24 cellular contexts compared by ENCODE assay signal in genomic region chr3:35322070-35322469, GRCh38.
DNase-seq lines count a peak whose midpoint lies in the region; ATAC-seq and TF ChIP-seq lines count a peak whose summit lies in the region.
"Had no signal": no experiment of that assay in that cellular context is flagged by ENCODE, and none has a peak within 500 bp of the region (broad histone marks: within the 10 kb centered on the region; RNA-seq: fewer than 3 reads in every experiment).

No MANE protein-coding gene starts in this region.

- H3K27me3 ChIP-seq in PC-3 (ENCODE audit: low read length) (no peaks in the 10 kb centered on the region), BE2C (no peaks in the 10 kb centered on the region), upper lobe of right lung (no peaks in the 10 kb centered on the region)
- H3K27me3 ChIP-seq: body of pancreas, gastrocnemius medialis, vagina had no signal

- H3K4me2 ChIP-seq in PC-3 (ENCODE audit: low read length): no peak overlapping the region

- POLR2A ChIA-PET in PC-3 (lab: Charles Lee; ENCODE audit: unreplicated experiment): no interaction called here
- POLR2A ChIA-PET in activated CD4-positive, alpha-beta T cell treated with anti-CD3 and anti-CD28 coated beads for 36 hours (lab: Charles Lee): no interaction called here

- ATAC-seq in PC-3 (peak; percentile 53; the same call in 1 of the 2 replicates), GM21360 (IDR thresholded peaks at IDR 0.05; ENCODE audit: unreplicated experiment) (no peak), upper lobe of right lung (no peak)
- no peak for ATAC-seq in activated CD4-positive, alpha-beta T cell treated with anti-CD3 and anti-CD28 coated beads for 36 hours
- ATAC-seq: activated CD8-positive, alpha-beta T cell treated with anti-CD3 and anti-CD28 coated beads, Interleukin-2, amount 10 ng/mL, durations not matched to agents 7 days and 5 days; body of pancreas; gastrocnemius medialis; T-helper 17 cell had no signal

- TF ChIP-seq CTCF in PC-3 (conservative IDR thresholded peaks at IDR 0.05; ENCODE audit: low read depth, low read length): no peak
- TF ChIP-seq CTCF in cardiac fibroblast (IDR thresholded peaks at IDR 0.05; ENCODE audit: low read depth, low read length): no peak
- no peak for TF ChIP-seq CTCF in BE2C (IDR thresholded peaks at IDR 0.05; ENCODE audit: low read depth, low read length)
- TF ChIP-seq CTCF in upper lobe of right lung (IDR thresholded peaks at IDR 0.05): no peak

- H3K9me3 Mint-ChIP-seq in activated CD4-positive, alpha-beta T cell treated with anti-CD3 and anti-CD28 coated beads for 36 hours (ENCODE audit: low read depth): peaks cover 12% of the 10 kb centered on the region
- H3K9me3 Mint-ChIP-seq: activated B cell treated with CpG ODN at 0.5 μM for 24 hours; activated naive CD4-positive, alpha-beta T cell treated with anti-CD3 and anti-CD28 coated beads, Interleukin-2, amount 50 U/mL, for 24 hours had no signal

- no peak overlapping the region for H3K4me3 Mint-ChIP-seq in activated CD4-positive, alpha-beta T cell treated with anti-CD3 and anti-CD28 coated beads for 36 hours
- H3K4me3 Mint-ChIP-seq: activated B cell treated with CpG ODN at 0.5 μM for 24 hours; activated CD8-positive, alpha-beta T cell treated with anti-CD3 and anti-CD28 coated beads, Interleukin-2, amount 10 ng/mL, durations not matched to agents 7 days and 5 days; activated naive CD4-positive, alpha-beta T cell treated with anti-CD3 and anti-CD28 coated beads, Interleukin-2, amount 50 U/mL, for 24 hours; CD4-positive, alpha-beta T cell; HFFc6; neural crest cell; T-helper 17 cell had no signal

- H3K27me3 Mint-ChIP-seq in activated CD4-positive, alpha-beta T cell treated with anti-CD3 and anti-CD28 coated beads for 36 hours: peaks cover 2% of the 10 kb centered on the region
- H3K27me3 Mint-ChIP-seq: activated B cell treated with CpG ODN at 0.5 μM for 24 hours; activated naive CD4-positive, alpha-beta T cell treated with anti-CD3 and anti-CD28 coated beads, Interleukin-2, amount 50 U/mL, for 24 hours; CD4-positive, alpha-beta T cell; T-helper 17 cell had no signal

- CTCF ChIA-PET in PC-3 (lab: Charles Lee): no interaction called here
- CTCF ChIA-PET in activated CD4-positive, alpha-beta T cell treated with anti-CD3 and anti-CD28 coated beads for 36 hours (lab: Charles Lee): no interaction called here

- in situ Hi-C loops in Caki2 (cut with HindIII; ENCODE audit: low pct_unique_long_range_greater_than_20kb, low sequenced_read_pairs): no loop called here

- H3K9me2 ChIP-seq in PC-3 (replicated peaks; ENCODE audit: low read length): no peaks in the 10 kb centered on the region

- H3K9me3 ChIP-seq in PC-3 (ENCODE audit: low read length) (peaks cover 15% of the 10 kb centered on the region; the same call in 1 of the 2 replicates), BE2C (no peaks in the 10 kb centered on the region), upper lobe of right lung (no peaks in the 10 kb centered on the region)
- H3K9me3 ChIP-seq: body of pancreas, gastrocnemius medialis, vagina had no signal

- intact Hi-C loops in PC-3 (cut with micrococcal nuclease): no loop called here
- intact Hi-C loops in activated CD4-positive, alpha-beta T cell treated with anti-CD3 and anti-CD28 coated beads for 36 hours (cut with DNase I, micrococcal nuclease): no loop called here
- intact Hi-C loops in upper lobe of right lung (cut with DNase I): no loop called here

- no peak overlapping the region for H2AFZ ChIP-seq in PC-3 (ENCODE audit: low read length)

- no peaks in the 10 kb centered on the region for H3F3A ChIP-seq in PC-3 (ENCODE audit: low read length, unreplicated experiment)

- H3K36me3 Mint-ChIP-seq in activated CD4-positive, alpha-beta T cell treated with anti-CD3 and anti-CD28 coated beads for 36 hours (ENCODE audit: low read depth): no peaks in the 10 kb centered on the region
- H3K36me3 Mint-ChIP-seq: activated naive CD4-positive, alpha-beta T cell treated with anti-CD3 and anti-CD28 coated beads, Interleukin-2, amount 50 U/mL, for 24 hours had no signal

- H3K79me2 ChIP-seq in PC-3 (ENCODE audit: low read length): no peaks in the 10 kb centered on the region

- no TSS peak for BruUV-seq in PC-3 (replicated peaks; lab: Mats Ljungman, UMichigan)

- no peak overlapping the region for H3K27ac Mint-ChIP-seq in activated CD4-positive, alpha-beta T cell treated with anti-CD3 and anti-CD28 coated beads for 36 hours
- H3K27ac Mint-ChIP-seq: activated B cell treated with CpG ODN at 0.5 μM for 24 hours; activated CD8-positive, alpha-beta T cell treated with anti-CD3 and anti-CD28 coated beads, Interleukin-2, amount 10 ng/mL, durations not matched to agents 7 days and 5 days; activated naive CD4-positive, alpha-beta T cell treated with anti-CD3 and anti-CD28 coated beads, Interleukin-2, amount 50 U/mL, for 24 hours; CD4-positive, alpha-beta T cell; HFFc6; T-helper 17 cell had no signal

- no peaks in the 10 kb centered on the region for H3K36me3 ChIP-seq in PC-3 (ENCODE audit: low read depth, low read length)
- no peaks in the 10 kb centered on the region for H3K36me3 ChIP-seq in BE2C
- no peaks in the 10 kb centered on the region for H3K36me3 ChIP-seq in upper lobe of right lung
- H3K36me3 ChIP-seq: gastrocnemius medialis, left ventricle myocardium inferior, vagina had no signal

- no peaks in the 10 kb centered on the region for H3K4me1 ChIP-seq in PC-3 (ENCODE audit: insufficient read depth, low read length)
- H3K4me1 ChIP-seq in BE2C: no peaks in the 10 kb centered on the region
- no peaks in the 10 kb centered on the region for H3K4me1 ChIP-seq in upper lobe of right lung
- H3K4me1 ChIP-seq: body of pancreas, gastrocnemius medialis, left ventricle myocardium inferior, vagina had no signal

- H3K9ac ChIP-seq in PC-3 (ENCODE audit: low read length): no peak overlapping the region

- H3K4me1 Mint-ChIP-seq in activated CD4-positive, alpha-beta T cell treated with anti-CD3 and anti-CD28 coated beads for 36 hours: no peaks in the 10 kb centered on the region
- H3K4me1 Mint-ChIP-seq: activated B cell treated with CpG ODN at 0.5 μM for 24 hours; activated naive CD4-positive, alpha-beta T cell treated with anti-CD3 and anti-CD28 coated beads, Interleukin-2, amount 50 U/mL, for 24 hours; neural crest cell; T-helper 17 cell had no signal

- H4K20me1 ChIP-seq in PC-3 (ENCODE audit: low read length): no peaks in the 10 kb centered on the region

- DNase-seq in Caki2 (ENCODE audit: low read depth) (peak; percentile 92), PC-3 (peak; percentile 1), cardiac fibroblast (ENCODE audit: low read depth in 2 of 2) (peak; percentile 0 to 91), kidney tubule cell (ENCODE audit: low spot score) (peak; percentile 86), BE2C (no peak), upper lobe of right lung (no peak)
- DNase-seq in activated CD4-positive, alpha-beta T cell treated with anti-CD3 and anti-CD28 coated beads for 36 hours: no peak
- DNase-seq: activated B cell treated with CpG ODN at 0.5 μM for 24 hours; activated CD8-positive, alpha-beta T cell treated with anti-CD3 and anti-CD28 coated beads, Interleukin-2, amount 10 ng/mL, durations not matched to agents 7 days and 5 days; activated T-cell treated with anti-CD3 and anti-CD28 coated beads, Interleukin-2, amount 50 U/mL, for 48 hours; body of pancreas; CD4-positive, alpha-beta T cell; cortex of kidney; DMS53; gastrocnemius medialis; HFFc6; left ventricle myocardium inferior; NCI-H526 treated with DMSO at 0.1 percent for 48 hours; SHP77; T-helper 17 cell had no signal

- H3K4me3 ChIP-seq in PC-3 (ENCODE audit: low read length): no peak overlapping the region
- H3K4me3 ChIP-seq in cardiac fibroblast (replicated peaks in 1 of 2; ENCODE audit: low read depth in 2 of 2, low read length in 2 of 2): no peak overlapping the region
- no peak overlapping the region for H3K4me3 ChIP-seq in BE2C (ENCODE audit: low read depth, low read length)
- H3K4me3 ChIP-seq in upper lobe of right lung: no peak overlapping the region
- H3K4me3 ChIP-seq: body of pancreas, gastrocnemius medialis, left ventricle myocardium inferior, vagina had no signal

- H3K27ac ChIP-seq in PC-3 (ENCODE audit: low read length): no peak overlapping the region
- no peak overlapping the region for H3K27ac ChIP-seq in upper lobe of right lung
- H3K27ac ChIP-seq: body of pancreas, gastrocnemius medialis, left ventricle myocardium inferior, vagina had no signal

Comparison
In these comparisons a context has a peak if more than half of its experiments do, and no peak if none do; other contexts are left out.
1. DNase-seq: peak in Caki2 (single experiment), PC-3 (single experiment), cardiac fibroblast (2 of 2) and kidney tubule cell (single experiment); none in BE2C (single experiment), activated CD4-positive, alpha-beta T cell treated with anti-CD3 and anti-CD28 coated beads for 36 hours (single experiment) and upper lobe of right lung (single experiment).